8 cellular contexts compared by ENCODE assay signal in genomic region chr3:198071602-198072285, GRCh38.
DNase-seq lines count a peak whose midpoint lies in the region; ATAC-seq, FAIRE-seq and TF ChIP-seq lines count a peak whose summit lies in the region.

No MANE protein-coding gene starts in this region.

- H3K27ac Mint-ChIP-seq in activated T-cell treated with anti-CD3 and anti-CD28 coated beads, Interleukin-2, amount 50 U/mL, for 72 hours = peak overlapping the region; percentile 24
- H3K27ac Mint-ChIP-seq in stimulated activated naive B cell treated with anti-CD40 and anti-IgM and Interleukin-4, amounts not matched to agents 10 μg/mL and 1 μg/mL and 100 μg/mL, for 72 hours = no peak overlapping the region

- H3K27ac ChIP-seq in keratinocyte (ENCODE audit: control insufficient read depth, insufficient read depth, low read length) = peak overlapping the region; percentile 59
- no peak overlapping the region for H3K27ac ChIP-seq in psoas muscle

- ATAC-seq in GM21619 (IDR thresholded peaks at IDR 0.05; ENCODE audit: unreplicated experiment) = peak; percentile 81
- peak; percentile 100 for ATAC-seq in activated T-cell treated with anti-CD3 and anti-CD28 coated beads, Interleukin-2, amount 50 U/mL, for 72 hours (replicated peaks in 1 of 2)
- ATAC-seq in stimulated activated naive B cell treated with anti-CD40 and anti-IgM and Interleukin-4, amounts not matched to agents 10 μg/mL and 1 μg/mL and 100 μg/mL, for 72 hours (replicated peaks) = peak; percentile 96 to 97
- ATAC-seq in psoas muscle = no peak
- no peak for ATAC-seq in GM21381 (IDR thresholded peaks at IDR 0.05; ENCODE audit: unreplicated experiment)

- H3K4me1 Mint-ChIP-seq in activated T-cell treated with anti-CD3 and anti-CD28 coated beads, Interleukin-2, amount 50 U/mL, for 72 hours (ENCODE audit: low read depth) = peaks cover 47% of the 10 kb centered on the region
- H3K4me1 Mint-ChIP-seq in stimulated activated naive B cell treated with anti-CD40 and anti-IgM and Interleukin-4, amounts not matched to agents 10 μg/mL and 1 μg/mL and 100 μg/mL, for 72 hours = peaks cover 13 to 29% of the 10 kb centered on the region in 2 donors

- dilution Hi-C loops in keratinocyte (cut with MboI; ENCODE audit: extremely low pct_ligation_motif_present, low sequenced_read_pairs) = no loop called here

- TF ChIP-seq CTCF in AG09319 (IDR thresholded peaks at IDR 0.05; ENCODE audit: low read depth, low read length) (no peak), keratinocyte (optimal IDR thresholded peaks at IDR 0.05 in 1 of 3, IDR thresholded peaks at IDR 0.05 in 1 of 3, conservative IDR thresholded peaks at IDR 0.05 in 1 of 3; ENCODE audit: extremely low read depth in 1 of 3, insufficient read depth in 2 of 3, low read length in 3 of 3) (peak; percentile 35 to 59 (median 35)), psoas muscle (IDR thresholded peaks at IDR 0.05) (no peak)

- H3K27me3 ChIP-seq in MG63 (peaks cover 51% of the 10 kb centered on the region), keratinocyte (ENCODE audit: control insufficient read depth, extremely low read depth, insufficient read depth, low read length) (peaks cover 7% of the 10 kb centered on the region), psoas muscle (ENCODE audit: insufficient read depth in 3 of 3, low read length in 2 of 3) (peaks cover 0 to 37% (median 15%) of the 10 kb centered on the region in 3 donors)

- peak overlapping the region; percentile 14 for H3K9ac ChIP-seq in keratinocyte (ENCODE audit: control insufficient read depth, extremely low read depth, insufficient read depth, low read length)

- intact Hi-C loops in psoas muscle (cut with DNase I) = no loop called here

- FAIRE-seq in keratinocyte (lab: Jason Lieb, UNC) = peak; percentile 99

- H3K36me3 ChIP-seq in MG63 = no peaks in the 10 kb centered on the region
- no peaks in the 10 kb centered on the region for H3K36me3 ChIP-seq in keratinocyte (ENCODE audit: control insufficient read depth in 2 of 2, extremely low read depth in 1 of 2, insufficient read depth in 2 of 2, low read length in 2 of 2)
- H3K36me3 ChIP-seq in psoas muscle (ENCODE audit: insufficient read depth in 1 of 2, low read depth in 1 of 2) = no peaks in the 10 kb centered on the region

- 57 to 65% (median 63%) methylated on average over 4 of the region's 4 CpGs for WGBS in psoas muscle, 3 donors

- H4K20me1 ChIP-seq in keratinocyte (ENCODE audit: control insufficient read depth, extremely low read depth, insufficient read depth, low read length) = no peaks in the 10 kb centered on the region

- H3K9me3 ChIP-seq in MG63 = no peaks in the 10 kb centered on the region
- no peaks in the 10 kb centered on the region for H3K9me3 ChIP-seq in keratinocyte (ENCODE audit: control insufficient read depth, low read depth, low read length)
- H3K9me3 ChIP-seq in psoas muscle = no peaks in the 10 kb centered on the region

- H3K9me3 Mint-ChIP-seq in activated T-cell treated with anti-CD3 and anti-CD28 coated beads, Interleukin-2, amount 50 U/mL, for 72 hours = no peaks in the 10 kb centered on the region
- no peaks in the 10 kb centered on the region for H3K9me3 Mint-ChIP-seq in stimulated activated naive B cell treated with anti-CD40 and anti-IgM and Interleukin-4, amounts not matched to agents 10 μg/mL and 1 μg/mL and 100 μg/mL, for 72 hours

- peaks cover 22% of the 10 kb centered on the region for H3K27me3 Mint-ChIP-seq in activated T-cell treated with anti-CD3 and anti-CD28 coated beads, Interleukin-2, amount 50 U/mL, for 72 hours (ENCODE audit: low read depth)
- H3K27me3 Mint-ChIP-seq in stimulated activated naive B cell treated with anti-CD40 and anti-IgM and Interleukin-4, amounts not matched to agents 10 μg/mL and 1 μg/mL and 100 μg/mL, for 72 hours = peaks cover 0 to 5% of the 10 kb centered on the region in 2 donors

- DNase-seq in AG09319 (ENCODE audit: extremely low read depth, low read depth) (peak; percentile 8), MG63 (peak; percentile 82), keratinocyte (ENCODE audit: low read depth, low spot score) (peak; percentile 97), psoas muscle (no peak)
- DNase-seq in activated T-cell treated with anti-CD3 and anti-CD28 coated beads, Interleukin-2, amount 50 U/mL, for 72 hours = peak; percentile 65 to 82
- peak; percentile 50 for DNase-seq in stimulated activated naive B cell treated with anti-CD40 and anti-IgM and Interleukin-4, amounts not matched to agents 10 μg/mL and 1 μg/mL and 100 μg/mL, for 72 hours

- H3K9me1 ChIP-seq in keratinocyte (ENCODE audit: control insufficient read depth, extremely low read depth, insufficient read depth, low read length) = no peaks in the 10 kb centered on the region

- peak overlapping the region; percentile 32 to 60 for H3K4me3 Mint-ChIP-seq in activated T-cell treated with anti-CD3 and anti-CD28 coated beads, Interleukin-2, amount 50 U/mL, for 72 hours
- H3K4me3 Mint-ChIP-seq in stimulated activated naive B cell treated with anti-CD40 and anti-IgM and Interleukin-4, amounts not matched to agents 10 μg/mL and 1 μg/mL and 100 μg/mL, for 72 hours = no peak overlapping the region

- peak overlapping the region; percentile 35 for H2AFZ ChIP-seq in keratinocyte (ENCODE audit: control insufficient read depth, low read length)

- H3K4me1 ChIP-seq in keratinocyte (ENCODE audit: control insufficient read depth, extremely low read depth, insufficient read depth, low read length) (peaks cover 8% of the 10 kb centered on the region), psoas muscle (no peaks in the 10 kb centered on the region)

- H3K36me3 Mint-ChIP-seq in activated T-cell treated with anti-CD3 and anti-CD28 coated beads, Interleukin-2, amount 50 U/mL, for 72 hours (ENCODE audit: insufficient read depth in 2 of 2) = peaks cover 0 to 1% of the 10 kb centered on the region in 2 donors
- H3K36me3 Mint-ChIP-seq in stimulated activated naive B cell treated with anti-CD40 and anti-IgM and Interleukin-4, amounts not matched to agents 10 μg/mL and 1 μg/mL and 100 μg/mL, for 72 hours = peaks cover 4 to 10% of the 10 kb centered on the region in 2 donors

- H3K4me3 ChIP-seq in MG63 (no peak overlapping the region), keratinocyte (ENCODE audit: control insufficient read depth in 2 of 3, extremely low read depth in 1 of 3, insufficient read depth in 2 of 3, low read depth in 1 of 3, low read length in 3 of 3) (no peak overlapping the region), psoas muscle (no peak overlapping the region)

- peak overlapping the region; percentile 25 for H3K4me2 ChIP-seq in keratinocyte (ENCODE audit: control insufficient read depth, extremely low read depth, insufficient read depth, low read depth, low read length)

- no peaks in the 10 kb centered on the region for H3K79me2 ChIP-seq in keratinocyte (ENCODE audit: control insufficient read depth, insufficient read depth, low read length)

Comparison
In these comparisons a context has a peak if more than half of its experiments do, and no peak if none do; other contexts are left out.
1. DNase-seq: peak in AG09319 (single experiment), MG63 (single experiment), activated T-cell treated with anti-CD3 and anti-CD28 coated beads, Interleukin-2, amount 50 U/mL, for 72 hours (2 of 2), keratinocyte (single experiment) and stimulated activated naive B cell treated with anti-CD40 and anti-IgM and Interleukin-4, amounts not matched to agents 10 μg/mL and 1 μg/mL and 100 μg/mL, for 72 hours (single experiment); none in psoas muscle (0 of 2).
2. CTCF ChIP-seq: peak in keratinocyte (3 of 3); none in AG09319 (single experiment) and psoas muscle (single experiment).
3. ATAC-seq: peak in GM21619 (single experiment), activated T-cell treated with anti-CD3 and anti-CD28 coated beads, Interleukin-2, amount 50 U/mL, for 72 hours (2 of 2) and stimulated activated naive B cell treated with anti-CD40 and anti-IgM and Interleukin-4, amounts not matched to agents 10 μg/mL and 1 μg/mL and 100 μg/mL, for 72 hours (2 of 2); none in psoas muscle (0 of 4) and GM21381 (single experiment).
4. H3K4me3 Mint-ChIP-seq: peak in activated T-cell treated with anti-CD3 and anti-CD28 coated beads, Interleukin-2, amount 50 U/mL, for 72 hours (2 of 2); none in stimulated activated naive B cell treated with anti-CD40 and anti-IgM and Interleukin-4, amounts not matched to agents 10 μg/mL and 1 μg/mL and 100 μg/mL, for 72 hours (0 of 2).